27 cellular contexts compared by ENCODE assay signal in genomic region chr5:6856658-6857057, GRCh38.
A peak's percentile ranks its signal among the peaks of the same experiment; 100 is the strongest.
DNase-seq lines count a peak whose midpoint lies in the region; ATAC-seq, FAIRE-seq and TF ChIP-seq lines count a peak whose summit lies in the region.
"Had no signal": no experiment of that assay in that cellular context is flagged by ENCODE, and none has a peak within 500 bp of the region (broad histone marks: within the 10 kb centered on the region; RNA-seq: fewer than 3 reads in every experiment).

No MANE protein-coding gene starts in this region.

- H3K27ac ChIP-seq in colonic mucosa: no peak overlapping the region
- no peak overlapping the region for H3K27ac ChIP-seq in small intestine (ENCODE audit: low read depth in 1 of 2, low read length in 1 of 2)
- H3K27ac ChIP-seq: brain microvascular endothelial cell, lower lobe of right lung, parathyroid adenoma, right lobe of liver, SJSA1, upper lobe of left lung had no signal

- intact Hi-C loops in colonic mucosa (cut with DNase I) (no loop called here), head of caudate nucleus (cut with DNase I) (no loop called here)

- H3K27me3 ChIP-seq in colonic mucosa (no peaks in the 10 kb centered on the region), small intestine (ENCODE audit: control insufficient read depth in 2 of 2, insufficient read depth in 2 of 2, low read length in 2 of 2) (no peaks in the 10 kb centered on the region)
- H3K27me3 ChIP-seq: brain microvascular endothelial cell, right lobe of liver, SJSA1, upper lobe of left lung had no signal

- WGBS in small intestine, 3 donors: 22 to 49% (median 37%) methylated on average over 5 of the region's 5 CpGs

- no peak for FAIRE-seq in small intestine (lab: Jason Lieb, UNC)
- FAIRE-seq: GM18507, keratinocyte had no signal

- no peak overlapping the region for H3K4me3 ChIP-seq in colonic mucosa
- H3K4me3 ChIP-seq in small intestine (ENCODE audit: low read depth in 1 of 2, low read length in 2 of 2): no peak overlapping the region
- H3K4me3 ChIP-seq: lower lobe of right lung, right lobe of liver, SJSA1, upper lobe of left lung had no signal

- H3K9me3 ChIP-seq in colonic mucosa: no peaks in the 10 kb centered on the region
- H3K9me3 ChIP-seq in small intestine (ENCODE audit: control insufficient read depth, low read depth): no peaks in the 10 kb centered on the region
- H3K9me3 ChIP-seq: right lobe of liver, SJSA1 had no signal

- H3K9ac ChIP-seq in colonic mucosa (ENCODE audit: low read depth in 2 of 2, low read length in 2 of 2): no peak overlapping the region
- H3K9ac ChIP-seq: parathyroid adenoma had no signal

- H3K36me3 ChIP-seq in colonic mucosa (no peaks in the 10 kb centered on the region), small intestine (ENCODE audit: control insufficient read depth in 2 of 2, insufficient read depth in 2 of 2, low read length in 2 of 2) (no peaks in the 10 kb centered on the region)
- H3K36me3 ChIP-seq: brain microvascular endothelial cell, lower lobe of right lung, right lobe of liver, SJSA1, upper lobe of left lung had no signal

- TF ChIP-seq CTCF in colonic mucosa (IDR thresholded peaks at IDR 0.05): no peak

- DNase-seq in DMS53 treated with DMSO at 0.1 percent for 48 hours (lab: John Stamatoyannopoulos, UW; ENCODE audit: unreplicated experiment) (peak; percentile 5), NCI-H345 (lab: John Stamatoyannopoulos, UW) (peak; percentile 58), colonic mucosa (peak; percentile 24), small intestine (peak; percentile 13), head of caudate nucleus (no peak), left lobe of liver (ENCODE audit: low spot score) (no peak)
- DNase-seq: activated CD4-positive, alpha-beta memory T cell treated with anti-CD3 and anti-CD28 coated beads for 36 hours; activated CD4-positive, CD25-positive, alpha-beta regulatory T cell treated with anti-CD3 and anti-CD28 coated beads, Interleukin-2, amount 50 U/mL, for 72 hours; activated CD8-positive, alpha-beta memory T cell treated with anti-CD3 and anti-CD28 coated beads, Interleukin-2, amount 50 U/mL, for 4 hours; activated naive CD4-positive, alpha-beta T cell treated with anti-CD3 and anti-CD28 coated beads, Interleukin-2, amount 10 ng/mL, durations not matched to agents 7 days and 5 days; amniotic stem cell; brain microvascular endothelial cell; CD4-positive, CD25-positive, alpha-beta regulatory T cell; DND-41; H9; lower lobe of right lung; NCI-H2029 treated with DMSO at 0.1 percent for 48 hours; right lobe of liver; stimulated activated CD4-positive, alpha-beta T cell treated with anti-CD3 and anti-CD28 coated beads, Interleukin-4, amount 100 ng/mL, for 4 hours; stimulated activated naive B cell treated with anti-CD40 and anti-IgM and Interleukin-4, amounts not matched to agents 10 μg/mL and 1 μg/mL and 100 μg/mL, for 72 hours; T-helper 1 cell; upper lobe of left lung had no signal

- ATAC-seq in HG03139 (IDR thresholded peaks at IDR 0.05; ENCODE audit: unreplicated experiment): no peak
- no peak for ATAC-seq in left lobe of liver
- ATAC-seq: lower lobe of right lung; stimulated activated naive B cell treated with anti-CD40 and anti-IgM and Interleukin-4, amounts not matched to agents 10 μg/mL and 1 μg/mL and 100 μg/mL, for 72 hours had no signal

- no peaks in the 10 kb centered on the region for H3K4me1 ChIP-seq in colonic mucosa
- H3K4me1 ChIP-seq in small intestine (ENCODE audit: control insufficient read depth in 2 of 2, insufficient read depth in 1 of 2, low read depth in 1 of 2, low read length in 1 of 2): no peaks in the 10 kb centered on the region
- H3K4me1 ChIP-seq: lower lobe of right lung, right lobe of liver, SJSA1, upper lobe of left lung had no signal

Comparison
In these comparisons a context has a peak if more than half of its experiments do, and no peak if none do; other contexts are left out.
1. DNase-seq: peak in DMS53 treated with DMSO at 0.1 percent for 48 hours (single experiment), NCI-H345 (single experiment), colonic mucosa (single experiment) and small intestine (single experiment); none in head of caudate nucleus (0 of 42) and left lobe of liver (single experiment).